ENCODE assay signal across 8 cellular contexts in the genomic region with DNA sequence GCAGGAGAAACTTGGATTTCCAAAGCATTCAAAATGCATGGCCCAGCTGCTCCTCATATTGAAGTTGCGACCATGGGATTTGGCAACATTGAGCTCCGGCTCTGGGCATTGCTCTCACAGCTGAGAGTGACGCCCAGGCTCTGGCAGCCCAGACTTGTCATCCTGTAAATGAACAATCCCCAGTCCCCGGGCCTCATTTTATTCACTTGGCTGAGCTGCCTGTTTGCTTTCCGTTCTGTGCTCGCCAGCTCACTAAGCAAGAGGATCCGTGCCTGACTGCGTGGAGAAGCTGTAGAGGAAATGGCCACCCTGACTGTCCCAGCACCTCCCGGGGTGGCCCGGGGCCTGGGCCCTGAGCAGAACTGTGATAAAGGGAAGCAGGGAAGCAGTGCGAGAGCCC.
DNase-seq lines count a peak whose midpoint lies in the region; ATAC-seq and TF ChIP-seq lines count a peak whose summit lies in the region.

No MANE protein-coding gene starts in this region.

- no peaks in the 10 kb centered on the region for H3K9me3 Mint-ChIP-seq in chondrocyte (ENCODE audit: low read depth)

- ATAC-seq in GM21529 (IDR thresholded peaks at IDR 0.05; ENCODE audit: unreplicated experiment) (no peak), GM18502 (IDR thresholded peaks at IDR 0.05; ENCODE audit: poor library complexity, unreplicated experiment) (no peak)

- H3K36me3 Mint-ChIP-seq in chondrocyte (ENCODE audit: low read depth), result no peaks in the 10 kb centered on the region

- TF ChIP-seq CTCF in fibroblast of pulmonary artery (IDR thresholded peaks at IDR 0.05; ENCODE audit: low read length, missing control alignments) (no peak), chondrocyte (IDR thresholded peaks at IDR 0.05) (no peak)

- H3K4me3 Mint-ChIP-seq in chondrocyte (ENCODE audit: unreplicated experiment), result no peak overlapping the region

- DNase-seq in RPMI7951 (ENCODE audit: low read depth), result peak; percentile 64
- DNase-seq in fibroblast of pulmonary artery (ENCODE audit: low read depth), result peak; percentile 74
- peak; percentile 58 for DNase-seq in middle frontal gyrus (ENCODE audit: extremely low spot score, low spot score)
- peak; percentile 82 for DNase-seq in ureter (ENCODE audit: low spot score)
- DNase-seq in chondrocyte (ENCODE audit: low spot score), result no peak
- DNase-seq in OCI-M1 (lab: John Stamatoyannopoulos, UW), result no peak

- H3K4me1 Mint-ChIP-seq in chondrocyte (ENCODE audit: low read depth), result no peaks in the 10 kb centered on the region

- peaks cover 24% of the 10 kb centered on the region for H3K27me3 Mint-ChIP-seq in chondrocyte (ENCODE audit: low read depth)

- no peak overlapping the region for H3K4me3 ChIP-seq in fibroblast of pulmonary artery (replicated peaks; ENCODE audit: low read depth, low read length)

- no peak overlapping the region for H3K27ac Mint-ChIP-seq in chondrocyte (ENCODE audit: unreplicated experiment)

Comparison
In these comparisons a context has a peak if more than half of its experiments do, and no peak if none do; other contexts are left out.
1. DNase-seq: peak in RPMI7951 (single experiment), fibroblast of pulmonary artery (single experiment), middle frontal gyrus (single experiment) and ureter (single experiment); none in chondrocyte (single experiment) and OCI-M1 (single experiment).